In the genomic region with DNA sequence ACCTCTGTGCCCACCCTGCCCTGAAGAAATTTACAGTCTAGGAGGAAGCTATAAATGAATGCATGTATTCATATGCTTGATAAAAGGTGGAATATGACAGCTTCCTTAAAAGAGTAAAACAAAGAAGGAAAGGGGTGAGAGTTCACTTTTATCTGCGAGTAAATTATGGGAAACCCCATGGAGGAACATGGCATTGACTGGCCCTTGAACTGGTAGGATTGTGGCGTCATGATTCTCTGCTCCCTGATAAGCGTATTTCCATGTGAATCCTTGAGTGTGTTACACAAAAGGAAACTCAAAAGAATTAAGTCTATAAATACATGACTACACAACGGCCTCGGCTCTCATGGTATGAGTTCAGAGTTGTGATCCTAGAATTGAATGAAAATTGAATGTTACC, we compare ENCODE assay signal across 20 cellular contexts.
"Had no signal": no experiment of that assay in that cellular context is flagged by ENCODE, and none has a peak within 500 bp of the region (broad histone marks: within the 10 kb centered on the region; RNA-seq: fewer than 3 reads in every experiment).

No MANE protein-coding gene starts in this region.

- H3K27ac Mint-ChIP-seq: dendritic cell treated with granulocyte-macrophage colony-stimulating factor and Interleukin-4, amounts not matched to agents 40 ng/mL and 50 ng/mL, for 4 days; memory B cell; naive B cell; natural killer cell treated with Interleukin-12 subunit alpha and Interleukin-12 subunit beta and Interleukin-15 and Interleukin-18, amount 100 ng/mL, for 72 hours; neural progenitor cell; stimulated activated naive B cell treated with anti-CD40 and anti-IgM and Interleukin-4, amounts not matched to agents 10 μg/mL and 1 μg/mL and 100 μg/mL, for 72 hours; stimulated activated naive CD8-positive, alpha-beta T cell treated with anti-CD3 and anti-CD28 coated beads, Interleukin-15, Interleukin-2, amounts not matched to agents 100 ng/mL and 50 ng/mL, for 24 hours had no signal

- H3K4me1 ChIP-seq: neural progenitor cell, parathyroid adenoma, uterus had no signal

- H3K27me3 Mint-ChIP-seq: dendritic cell treated with granulocyte-macrophage colony-stimulating factor and Interleukin-4, amounts not matched to agents 40 ng/mL and 50 ng/mL, for 4 days; naive B cell; stimulated activated naive B cell treated with anti-CD40 and anti-IgM and Interleukin-4, amounts not matched to agents 10 μg/mL and 1 μg/mL and 100 μg/mL, for 72 hours; stimulated activated naive CD8-positive, alpha-beta T cell treated with anti-CD3 and anti-CD28 coated beads, Interleukin-15, Interleukin-2, amounts not matched to agents 100 ng/mL and 50 ng/mL, for 24 hours had no signal

- H3K9me3 ChIP-seq: esophagus muscularis mucosa, gastroesophageal sphincter, heart right ventricle, suprapubic skin, transverse colon, upper lobe of right lung, uterus had no signal

- H3K36me3 ChIP-seq: transverse colon, uterus had no signal

- H3K36me3 Mint-ChIP-seq: memory B cell; naive B cell; natural killer cell treated with Interleukin-12 subunit alpha and Interleukin-12 subunit beta and Interleukin-15 and Interleukin-18, amount 100 ng/mL, for 72 hours; stimulated activated naive B cell treated with anti-CD40 and anti-IgM and Interleukin-4, amounts not matched to agents 10 μg/mL and 1 μg/mL and 100 μg/mL, for 72 hours had no signal

- H3K4me3 ChIP-seq: esophagus muscularis mucosa, gastroesophageal sphincter, heart right ventricle, lung, neural progenitor cell, suprapubic skin, transverse colon, upper lobe of right lung, uterus had no signal

- ATAC-seq: gastroesophageal sphincter had no signal

- H3K27ac ChIP-seq: esophagus muscularis mucosa, foreskin keratinocyte, gastroesophageal sphincter, heart right ventricle, neural progenitor cell, parathyroid adenoma, suprapubic skin, transverse colon, upper lobe of right lung, uterus had no signal

- DNase-seq: effector CD8-positive, alpha-beta T cell; foreskin keratinocyte; heart right ventricle; islet precursor cell; naive B cell; stimulated activated CD4-positive, alpha-beta T cell treated with anti-CD3 and anti-CD28 coated beads, Interleukin-4, amount 100 ng/mL, for 4 hours; stimulated activated naive B cell treated with anti-CD40 and anti-IgM and Interleukin-4, amounts not matched to agents 10 μg/mL and 1 μg/mL and 100 μg/mL, for 72 hours; transverse colon; upper lobe of right lung; uterus had no signal

- H3K9me3 Mint-ChIP-seq: dendritic cell treated with granulocyte-macrophage colony-stimulating factor and Interleukin-4, amounts not matched to agents 40 ng/mL and 50 ng/mL, for 4 days; memory B cell; naive B cell; natural killer cell treated with Interleukin-12 subunit alpha and Interleukin-12 subunit beta and Interleukin-15 and Interleukin-18, amount 100 ng/mL, for 72 hours; neural progenitor cell; stimulated activated naive B cell treated with anti-CD40 and anti-IgM and Interleukin-4, amounts not matched to agents 10 μg/mL and 1 μg/mL and 100 μg/mL, for 72 hours; stimulated activated naive CD8-positive, alpha-beta T cell treated with anti-CD3 and anti-CD28 coated beads, Interleukin-15, Interleukin-2, amounts not matched to agents 100 ng/mL and 50 ng/mL, for 24 hours had no signal

- H3K4me1 Mint-ChIP-seq: naive B cell; stimulated activated naive B cell treated with anti-CD40 and anti-IgM and Interleukin-4, amounts not matched to agents 10 μg/mL and 1 μg/mL and 100 μg/mL, for 72 hours had no signal

- H3K4me3 Mint-ChIP-seq: dendritic cell treated with granulocyte-macrophage colony-stimulating factor and Interleukin-4, amounts not matched to agents 40 ng/mL and 50 ng/mL, for 4 days; memory B cell; naive B cell; natural killer cell treated with Interleukin-12 subunit alpha and Interleukin-12 subunit beta and Interleukin-15 and Interleukin-18, amount 100 ng/mL, for 72 hours; neural progenitor cell; stimulated activated naive B cell treated with anti-CD40 and anti-IgM and Interleukin-4, amounts not matched to agents 10 μg/mL and 1 μg/mL and 100 μg/mL, for 72 hours; stimulated activated naive CD8-positive, alpha-beta T cell treated with anti-CD3 and anti-CD28 coated beads, Interleukin-15, Interleukin-2, amounts not matched to agents 100 ng/mL and 50 ng/mL, for 24 hours had no signal
